11 cellular contexts compared by ENCODE assay signal in the genomic region with DNA sequence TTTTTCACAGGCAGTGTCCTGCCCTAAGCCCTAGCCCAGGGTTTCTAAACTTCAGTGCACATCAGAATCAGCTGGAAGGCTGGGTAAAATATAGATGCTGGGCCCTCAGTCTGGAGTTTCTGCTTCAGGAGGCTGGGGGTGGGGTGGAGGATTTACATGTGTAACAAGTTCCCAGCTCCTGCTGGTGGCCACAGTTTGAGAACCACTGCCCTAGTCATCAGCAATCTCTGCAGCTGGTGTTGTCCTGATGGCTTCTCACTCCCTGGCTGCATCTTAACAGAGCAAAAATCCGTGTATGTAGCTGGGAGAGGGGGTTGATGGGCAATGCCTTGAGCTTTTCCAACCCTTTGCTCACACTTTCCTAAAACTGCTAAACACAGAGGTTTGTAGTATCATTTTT.
A peak's percentile ranks its signal among the peaks of the same experiment; 100 is the strongest.
DNase-seq lines count a peak whose midpoint lies in the region; ATAC-seq and TF ChIP-seq lines count a peak whose summit lies in the region.
"Had no signal": no experiment of that assay in that cellular context is flagged by ENCODE, and none has a peak within 500 bp of the region (broad histone marks: within the 10 kb centered on the region; RNA-seq: fewer than 3 reads in every experiment).

No MANE protein-coding gene starts in this region.

- H3K4me3 ChIP-seq in skeletal muscle cell (ENCODE audit: low read depth, low read length) = no peak overlapping the region

- in situ Hi-C loops in KBM-7 (cut with MboI; ENCODE audit: low pct_unique_long_range_greater_than_20kb, low sequenced_read_pairs) = loop anchor here (25.0 kb wide), 1 partner anchor 613 kb away; no protein-coding TSS in a partner anchor

- intact Hi-C loops in left ventricle myocardium superior (cut with micrococcal nuclease) = no loop called here

- peak; percentile 15 for ATAC-seq in left ventricle myocardium superior

- TF ChIP-seq CTCF in GM10266 (IDR thresholded peaks at IDR 0.05; ENCODE audit: control insufficient read depth, insufficient read depth, low read depth, missing control alignments) = no peak

- DNase-seq in GM04504 (ENCODE audit: low read depth) (peak; percentile 46), astrocyte of the hippocampus (ENCODE audit: low read depth, low spot score) (peak; percentile 78), left ventricle myocardium superior (peak; percentile 45), skeletal muscle cell (ENCODE audit: low read depth) (peak; percentile 63), GM10266 (ENCODE audit: extremely low spot score) (no peak), KBM-7 (no peak), DMS53 treated with DMSO at 0.1 percent for 48 hours (lab: John Stamatoyannopoulos, UW; ENCODE audit: unreplicated experiment) (no peak)
- DNase-seq in activated CD4-positive, alpha-beta T cell treated with anti-CD3 and anti-CD28 coated beads, Interleukin-2, amount 50 U/mL, for 1 hour = no peak
- DNase-seq: activated naive CD8-positive, alpha-beta T cell treated with anti-CD3 and anti-CD28 coated beads for 36 hours; DMS53; NCI-H2107 had no signal

Comparison
In these comparisons a context has a peak if more than half of its experiments do, and no peak if none do; other contexts are left out.
1. DNase-seq: peak in GM04504 (single experiment), astrocyte of the hippocampus (single experiment), left ventricle myocardium superior (single experiment) and skeletal muscle cell (single experiment); none in GM10266 (single experiment), activated CD4-positive, alpha-beta T cell treated with anti-CD3 and anti-CD28 coated beads, Interleukin-2, amount 50 U/mL, for 1 hour (single experiment), KBM-7 (single experiment) and DMS53 treated with DMSO at 0.1 percent for 48 hours (single experiment).